In genomic region chr13:44497801-44498200, GRCh38 we compare ENCODE assay signal across 29 cellular contexts.
"Had no signal": no experiment of that assay in that cellular context is flagged by ENCODE, and none has a peak within 500 bp of the region (broad histone marks: within the 10 kb centered on the region; RNA-seq: fewer than 3 reads in every experiment).

No MANE protein-coding gene starts in this region.

- H3K4me1 Mint-ChIP-seq: activated CD4-positive, alpha-beta memory T cell treated with anti-CD3 and anti-CD28 coated beads, Interleukin-2, amount 10 ng/mL, durations not matched to agents 7 days and 5 days; activated CD4-positive, alpha-beta T cell treated with anti-CD3 and anti-CD28 coated beads, Interleukin-2, amount 10 ng/mL, durations not matched to agents 7 days and 5 days; activated naive CD4-positive, alpha-beta T cell treated with anti-CD3 and anti-CD28 coated beads, Interleukin-2, amount 10 ng/mL, durations not matched to agents 7 days and 5 days had no signal

- H3K27me3 ChIP-seq: brain microvascular endothelial cell, dorsolateral prefrontal cortex, esophagus squamous epithelium, gastroesophageal sphincter, heart right ventricle, hepatocyte had no signal

- H3K27me3 Mint-ChIP-seq: activated CD4-positive, alpha-beta memory T cell treated with anti-CD3 and anti-CD28 coated beads, Interleukin-2, amount 10 ng/mL, durations not matched to agents 7 days and 5 days; activated CD4-positive, alpha-beta T cell treated with anti-CD3 and anti-CD28 coated beads, Interleukin-2, amount 10 ng/mL, durations not matched to agents 7 days and 5 days; activated naive CD4-positive, alpha-beta T cell treated with anti-CD3 and anti-CD28 coated beads, Interleukin-2, amount 10 ng/mL, durations not matched to agents 7 days and 5 days; central memory CD8-positive, alpha-beta T cell; dendritic cell treated with granulocyte-macrophage colony-stimulating factor and Interleukin-4, amounts not matched to agents 40 ng/mL and 50 ng/mL, for 4 days; T-cell had no signal

- H3K4me3 Mint-ChIP-seq: activated CD4-positive, alpha-beta memory T cell treated with anti-CD3 and anti-CD28 coated beads, Interleukin-2, amount 10 ng/mL, durations not matched to agents 7 days and 5 days; activated CD4-positive, alpha-beta T cell treated with anti-CD3 and anti-CD28 coated beads, Interleukin-2, amount 10 ng/mL, durations not matched to agents 7 days and 5 days; activated naive CD4-positive, alpha-beta T cell treated with anti-CD3 and anti-CD28 coated beads, Interleukin-2, amount 10 ng/mL, durations not matched to agents 7 days and 5 days; activated T-cell treated with anti-CD3 and anti-CD28 coated beads, Interleukin-2, amount 50 U/mL, for 4 hours; central memory CD8-positive, alpha-beta T cell; dendritic cell treated with granulocyte-macrophage colony-stimulating factor and Interleukin-4, amounts not matched to agents 40 ng/mL and 50 ng/mL, for 4 days; T-cell; T-helper 1 cell treated with Interleukin-12 subunit alpha and Interleukin-12 subunit beta and Interleukin-4 antibody, amounts not matched to agents 30 μg/mL and 1 μg/mL, for 36 hours; T-helper 2 cell treated with Interferon-gamma antibody and Interleukin-4, amounts not matched to agents 5 μg/mL and 100 μg/mL, for 36 hours had no signal

- H3K36me3 ChIP-seq: brain microvascular endothelial cell, gastroesophageal sphincter, heart right ventricle had no signal

- H3K4me1 ChIP-seq: esophagus squamous epithelium had no signal

- H3K27ac Mint-ChIP-seq: activated CD4-positive, alpha-beta memory T cell treated with anti-CD3 and anti-CD28 coated beads, Interleukin-2, amount 10 ng/mL, durations not matched to agents 7 days and 5 days; activated CD4-positive, alpha-beta T cell treated with anti-CD3 and anti-CD28 coated beads, Interleukin-2, amount 10 ng/mL, durations not matched to agents 7 days and 5 days; activated naive CD4-positive, alpha-beta T cell treated with anti-CD3 and anti-CD28 coated beads, Interleukin-2, amount 10 ng/mL, durations not matched to agents 7 days and 5 days; activated T-helper 2 cell treated with anti-CD3 and anti-CD28 coated beads, Interferon-gamma antibody, Interleukin-2, Interleukin-4, amounts not matched to agents 10 μg/mL and 5 μg/mL and 100 μg/mL, durations not matched to agents 14 hours and 24 hours and 36 hours; dendritic cell treated with granulocyte-macrophage colony-stimulating factor and Interleukin-4, amounts not matched to agents 40 ng/mL and 50 ng/mL, for 4 days; T-cell; T-helper 1 cell treated with Interleukin-12 subunit alpha and Interleukin-12 subunit beta and Interleukin-4 antibody, amounts not matched to agents 30 μg/mL and 1 μg/mL, for 36 hours; T-helper 2 cell treated with Interferon-gamma antibody and Interleukin-4, amounts not matched to agents 5 μg/mL and 100 μg/mL, for 36 hours had no signal

- H3K4me3 ChIP-seq: coronary artery, dorsolateral prefrontal cortex, esophagus squamous epithelium, gastroesophageal sphincter, heart right ventricle, hepatocyte had no signal

- H3K9me3 Mint-ChIP-seq: activated CD4-positive, alpha-beta memory T cell treated with anti-CD3 and anti-CD28 coated beads, Interleukin-2, amount 10 ng/mL, durations not matched to agents 7 days and 5 days; central memory CD8-positive, alpha-beta T cell; dendritic cell treated with granulocyte-macrophage colony-stimulating factor and Interleukin-4, amounts not matched to agents 40 ng/mL and 50 ng/mL, for 4 days had no signal

- H3K36me3 Mint-ChIP-seq: activated naive CD4-positive, alpha-beta T cell treated with anti-CD3 and anti-CD28 coated beads, Interleukin-2, amount 10 ng/mL, durations not matched to agents 7 days and 5 days had no signal

- H3K27ac ChIP-seq: brain microvascular endothelial cell, coronary artery, dorsolateral prefrontal cortex, epithelial cell of prostate, esophagus squamous epithelium, gastroesophageal sphincter, heart right ventricle, hepatocyte had no signal

- DNase-seq: activated CD4-positive, alpha-beta memory T cell treated with anti-CD3 and anti-CD28 coated beads, Interleukin-2, amount 10 ng/mL, durations not matched to agents 7 days and 5 days; activated CD4-positive, alpha-beta T cell treated with anti-CD3 and anti-CD28 coated beads for 1 hour; activated CD4-positive, alpha-beta T cell treated with anti-CD3 and anti-CD28 coated beads for 4 hours; activated CD4-positive, alpha-beta T cell treated with anti-CD3 and anti-CD28 coated beads, Interleukin-2, amount 10 ng/mL, durations not matched to agents 7 days and 5 days; activated CD4-positive, alpha-beta T cell treated with anti-CD3 and anti-CD28 coated beads, Interleukin-2, amount 50 U/mL, for 4 hours; activated gamma-delta T cell; activated naive CD4-positive, alpha-beta T cell; activated naive CD4-positive, alpha-beta T cell treated with anti-CD3 and anti-CD28 coated beads, Interleukin-2, amount 10 ng/mL, durations not matched to agents 7 days and 5 days; activated T-cell treated with anti-CD3 and anti-CD28 coated beads, Interleukin-2, amount 50 U/mL, for 4 hours; amniotic stem cell; anterior cingulate cortex; brain microvascular endothelial cell; dorsolateral prefrontal cortex; effector memory CD4-positive, alpha-beta T cell; esophagus squamous epithelium; foreskin melanocyte; heart right ventricle; SW 1271; T-cell; T1000 had no signal

- H3K9me3 ChIP-seq: esophagus squamous epithelium, gastroesophageal sphincter had no signal

- ATAC-seq: activated T-cell treated with anti-CD3 and anti-CD28 coated beads, Interleukin-2, amount 50 U/mL, for 4 hours; gastroesophageal sphincter; heart right ventricle; T-cell had no signal
